ENCODE assay signal across 8 cellular contexts in genomic region chr17:21457051-21458026, GRCh38.
A peak's percentile ranks its signal among the peaks of the same experiment; 100 is the strongest.
DNase-seq lines count a peak whose midpoint lies in the region; ATAC-seq and TF ChIP-seq lines count a peak whose summit lies in the region.

No MANE protein-coding gene starts in this region.

- no peak overlapping the region for H3K23ac ChIP-seq in H9 (ENCODE audit: insufficient read length, low read depth, low read length)

- H3K4me3 Mint-ChIP-seq in H9, result peak overlapping the region; percentile 46 to 65; a peak in 3 of 5 replicates
- peak overlapping the region; percentile 21 for H3K4me3 Mint-ChIP-seq in activated naive CD4-positive, alpha-beta T cell treated with anti-CD3 and anti-CD28 coated beads, Interleukin-2, amount 10 ng/mL, durations not matched to agents 7 days and 5 days

- H4K5ac ChIP-seq in H9 (ENCODE audit: insufficient read length, low read depth, low read length), result no peak overlapping the region

- H3K14ac ChIP-seq in H9 (ENCODE audit: insufficient read depth, low read length), result no peak overlapping the region; the same call in 1 of the 2 replicates

- no peaks in the 10 kb centered on the region for H3K9me3 ChIP-seq in H9 (ENCODE audit: control insufficient read depth, low read depth, low read length)
- H3K9me3 ChIP-seq in MM.1S (replicated peaks; ENCODE audit: insufficient read depth, low read length), result no peaks in the 10 kb centered on the region

- H3K27me3 Mint-ChIP-seq in H9 (ENCODE audit: low read depth), result peaks cover 65% of the 10 kb centered on the region
- H3K27me3 Mint-ChIP-seq in activated naive CD4-positive, alpha-beta T cell treated with anti-CD3 and anti-CD28 coated beads, Interleukin-2, amount 10 ng/mL, durations not matched to agents 7 days and 5 days, result peaks cover 59% of the 10 kb centered on the region

- no peak overlapping the region for H2AK5ac ChIP-seq in H9 (ENCODE audit: insufficient read length, low read length)

- CTCF ChIA-PET in activated naive CD4-positive, alpha-beta T cell treated with anti-CD3 and anti-CD28 coated beads, Interleukin-2, amount 10 ng/mL, durations not matched to agents 7 days and 5 days (lab: Charles Lee), result interaction anchor here (0.6 to 6.2 kb wide), 11 partner anchors 9 to 330 kb away, joined by 3 to 70 read pairs (median 4); no protein-coding TSS in a partner anchor

- WGBS in H9 (ENCODE audit: extremely low coverage, insufficient read length, low lambda C conversion rate), result no CpG with 5 or more reads among the region's 36 CpGs

- ATAC-seq in SK-N-SH treated with all-trans-retinoic acid at 6 μM for 48 hours (peak; percentile 96), Right ventricle myocardium inferior (peak; percentile 95)

- H3F3A ChIP-seq in MM.1S (ENCODE audit: insufficient read depth, low read length), result no peaks in the 10 kb centered on the region

- no peaks in the 10 kb centered on the region for H3K36me3 ChIP-seq in MM.1S (replicated peaks; ENCODE audit: insufficient read depth, low read length)

- no peak overlapping the region for H2BK5ac ChIP-seq in H9 (ENCODE audit: insufficient read length, low read length)

- H4K91ac ChIP-seq in H9 (ENCODE audit: insufficient read length, low read depth, low read length), result no peak overlapping the region

- peaks cover 12 to 31% of the 10 kb centered on the region in 2 experiments for H3K4me1 Mint-ChIP-seq in H9
- H3K4me1 Mint-ChIP-seq in activated naive CD4-positive, alpha-beta T cell treated with anti-CD3 and anti-CD28 coated beads, Interleukin-2, amount 10 ng/mL, durations not matched to agents 7 days and 5 days, result peaks cover 23% of the 10 kb centered on the region

- peaks cover 11% of the 10 kb centered on the region for H3K23me2 ChIP-seq in H9 (ENCODE audit: insufficient read length, low read depth, low read length, poor library complexity, severe bottlenecking)

- H3K9ac ChIP-seq in H9 (ENCODE audit: extremely low read depth, insufficient read length, low read length) (no peak overlapping the region), MM.1S (ENCODE audit: low read length) (no peak overlapping the region)

- peak; percentile 98 for TF ChIP-seq CTCF in H9 (conservative IDR thresholded peaks at IDR 0.05)
- TF ChIP-seq CTCF in MM.1S (IDR thresholded peaks at IDR 0.05; ENCODE audit: low read length), result peak; percentile 83

- peaks cover 2% of the 10 kb centered on the region; the same call in 1 of the 2 replicates for H3K4me1 ChIP-seq in H9 (ENCODE audit: insufficient read depth, low read length)
- peaks cover 3% of the 10 kb centered on the region; the same call in 1 of the 2 replicates for H3K4me1 ChIP-seq in MM.1S (ENCODE audit: low read length)

- H4K8ac ChIP-seq in H9 (replicated peaks; ENCODE audit: insufficient read length, low read depth, low read length), result no peak overlapping the region

- no peak overlapping the region; a peak in 1 of 7 replicates for H3K27ac Mint-ChIP-seq in H9
- peak overlapping the region; percentile 47 for H3K27ac Mint-ChIP-seq in activated naive CD4-positive, alpha-beta T cell treated with anti-CD3 and anti-CD28 coated beads, Interleukin-2, amount 10 ng/mL, durations not matched to agents 7 days and 5 days

- H3K27ac ChIP-seq in H9 (ENCODE audit: insufficient read length, low read depth, low read length), result no peak overlapping the region
- no peak overlapping the region for H3K27ac ChIP-seq in MM.1S (ENCODE audit: low read length)

- DNase-seq in ELR (ENCODE audit: low read depth), result peak; percentile 94
- DNase-seq in H9, result peak; percentile 96
- DNase-seq in MM.1S, result peak; percentile 86
- peak; percentile 93 for DNase-seq in activated naive CD4-positive, alpha-beta T cell treated with anti-CD3 and anti-CD28 coated beads, Interleukin-2, amount 10 ng/mL, durations not matched to agents 7 days and 5 days
- peak; percentile 93 for DNase-seq in Right ventricle myocardium inferior (ENCODE audit: missing footprints)
- peak; percentile 73 to 98 (median 86) for DNase-seq in posterior cingulate gyrus
- peak; percentile 93 for DNase-seq in ureter (ENCODE audit: low spot score)

- H3K27me3 ChIP-seq in H9 (ENCODE audit: insufficient read depth, low read length), result no peaks in the 10 kb centered on the region; the same call in 1 of the 2 replicates
- peaks cover 59% of the 10 kb centered on the region for H3K27me3 ChIP-seq in MM.1S (replicated peaks; ENCODE audit: insufficient read depth, low read length)

- H3K79me2 ChIP-seq in H9 (ENCODE audit: insufficient read depth, low read length) (no peaks in the 10 kb centered on the region), MM.1S (ENCODE audit: low read length) (no peaks in the 10 kb centered on the region)

- no peak overlapping the region for H2BK20ac ChIP-seq in H9 (ENCODE audit: low read depth, low read length, poor library complexity, severe bottlenecking)

- H2BK15ac ChIP-seq in H9 (ENCODE audit: low read depth, low read length), result no peak overlapping the region

- H3K9me3 Mint-ChIP-seq in H9, result peaks cover 4% of the 10 kb centered on the region in 2 experiments; a peak in 2 of 5 replicates
- no peaks in the 10 kb centered on the region for H3K9me3 Mint-ChIP-seq in activated naive CD4-positive, alpha-beta T cell treated with anti-CD3 and anti-CD28 coated beads, Interleukin-2, amount 10 ng/mL, durations not matched to agents 7 days and 5 days

- no peak overlapping the region for H3K56ac ChIP-seq in H9 (ENCODE audit: insufficient read length, low read depth, low read length)

- intact Hi-C loops in Right ventricle myocardium inferior (cut with DNase I) (loop anchor here (1.0 to 10.0 kb wide), 2 partner anchors 54 to 143 kb away; no protein-coding TSS in a partner anchor), posterior cingulate gyrus (cut with DNase I) (loop anchor here (1.0 to 5.0 kb wide), 2 partner anchors 35 to 54 kb away; no protein-coding TSS in a partner anchor)

- no peaks in the 10 kb centered on the region for H3K79me1 ChIP-seq in H9 (ENCODE audit: insufficient read depth, low read depth, low read length, poor library complexity, severe bottlenecking)

- no peak overlapping the region for H2BK12ac ChIP-seq in H9 (ENCODE audit: insufficient read length, low read depth, low read length)

- H2BK120ac ChIP-seq in H9 (ENCODE audit: low read depth, low read length, poor library complexity, severe bottlenecking), result no peak overlapping the region

- H3K9me2 ChIP-seq in MM.1S (replicated peaks; ENCODE audit: insufficient read depth, low read length), result no peaks in the 10 kb centered on the region

- H2AFZ ChIP-seq in H9 (ENCODE audit: low read length) (no peak overlapping the region), MM.1S (ENCODE audit: low read length) (no peak overlapping the region)

- H3K4ac ChIP-seq in H9 (ENCODE audit: low read depth, low read length), result no peak overlapping the region

- H3K36me3 Mint-ChIP-seq in H9 (ENCODE audit: insufficient read depth in 1 of 3, low read depth in 3 of 3), result no peaks in the 10 kb centered on the region
- H3K36me3 Mint-ChIP-seq in activated naive CD4-positive, alpha-beta T cell treated with anti-CD3 and anti-CD28 coated beads, Interleukin-2, amount 10 ng/mL, durations not matched to agents 7 days and 5 days, result no peaks in the 10 kb centered on the region

- no peak overlapping the region for H3K18ac ChIP-seq in H9 (ENCODE audit: insufficient read length, low read depth, low read length)

- H4K20me1 ChIP-seq in H9 (ENCODE audit: control insufficient read depth, insufficient read depth, insufficient read length) (no peaks in the 10 kb centered on the region), MM.1S (ENCODE audit: insufficient read depth, low read length) (no peaks in the 10 kb centered on the region)

- H3K4me2 ChIP-seq in H9 (ENCODE audit: insufficient read depth, insufficient read length, low read length) (peak overlapping the region; percentile 12), MM.1S (ENCODE audit: low read depth, low read length) (peak overlapping the region; percentile 60; the same call in 1 of the 2 replicates)

- H3K4me3 ChIP-seq in MM.1S (ENCODE audit: low read length), result no peak overlapping the region

- H3T11ph ChIP-seq in H9 (ENCODE audit: low read length), result no peak overlapping the region

TF ChIP-seq in SK-N-SH treated with all-trans-retinoic acid at 6 μM for 48 hours, 23 proteins besides CTCF, POLR2A, EP300 and RAD21 (continues in another document):
- TF ChIP-seq ISL1 (CRISPR knock-in tag; IDR thresholded peaks at IDR 0.05), result no peak
- TF ChIP-seq GLIS3 (CRISPR knock-in tag; IDR thresholded peaks at IDR 0.05), result no peak
- no peak for TF ChIP-seq ZNF70 (CRISPR knock-in tag; IDR thresholded peaks at IDR 0.05)
- no peak for TF ChIP-seq ZFP3 (CRISPR knock-in tag; IDR thresholded peaks at IDR 0.05)
- TF ChIP-seq PPARA (CRISPR knock-in tag; IDR thresholded peaks at IDR 0.05; ENCODE audit: borderline replicate concordance), result no peak
- no peak for TF ChIP-seq ZC3H10 (CRISPR knock-in tag; IDR thresholded peaks at IDR 0.05)
- TF ChIP-seq TOX (CRISPR knock-in tag; IDR thresholded peaks at IDR 0.05; ENCODE audit: borderline replicate concordance), result no peak
- no peak for TF ChIP-seq CREB5 (CRISPR knock-in tag; IDR thresholded peaks at IDR 0.05; ENCODE audit: low read depth)
- TF ChIP-seq BACH2 (CRISPR knock-in tag; IDR thresholded peaks at IDR 0.05; ENCODE audit: borderline replicate concordance), result no peak
- no peak for TF ChIP-seq POU6F1 (CRISPR knock-in tag; IDR thresholded peaks at IDR 0.05; ENCODE audit: borderline replicate concordance, low read depth)
